ENCODE assay signal across 6 cellular contexts in the genomic region with DNA sequence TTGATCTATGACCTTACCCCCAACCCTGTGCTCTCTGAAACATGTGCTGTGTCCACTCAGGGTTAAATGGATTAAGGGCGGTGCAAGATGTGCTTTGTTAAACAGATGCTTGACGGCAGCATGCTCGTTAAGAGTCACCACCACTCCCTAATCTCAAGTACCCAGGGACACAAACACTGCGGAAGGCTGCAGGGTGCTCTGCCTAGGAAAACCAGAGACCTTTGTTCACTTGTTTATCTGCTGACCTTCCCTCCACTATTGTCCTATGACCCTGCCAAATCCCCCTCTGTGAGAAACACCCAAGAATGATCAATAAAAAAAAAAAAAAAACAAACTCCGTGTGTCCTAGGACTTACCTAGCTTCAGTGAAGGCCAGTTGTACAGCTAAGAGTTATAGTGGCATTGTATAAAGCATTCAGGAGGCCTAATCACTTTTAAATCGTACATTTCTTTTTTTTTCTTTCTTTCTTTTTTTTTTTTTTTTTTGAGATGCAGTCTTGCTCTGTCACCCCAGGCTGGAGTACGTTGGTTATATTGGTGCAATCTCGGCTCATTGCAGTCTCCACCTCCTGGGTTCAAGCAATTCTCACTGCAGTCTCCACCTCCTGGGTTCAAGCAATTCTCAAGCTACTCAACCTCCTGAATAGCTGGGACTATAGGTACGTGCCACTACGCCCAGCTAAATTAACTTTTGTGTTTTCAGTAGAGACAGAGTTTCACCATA. TPM values are rescaled to one million over a fixed set of nuclear protein-coding genes. Genes with fewer than 3 reads are reported as not detected.
"Had no signal": no experiment of that assay in that cellular context is flagged by ENCODE, and none has a peak within 500 bp of the region (broad histone marks: within the 10 kb centered on the region; RNA-seq: fewer than 3 reads in every experiment).

No MANE protein-coding gene starts in this region.

RNA-seq across cellular contexts. Expression of gene B4GALNT2, which starts 6.2 kb away (rescaled TPM):
- total RNA-seq: activated CD4-positive, alpha-beta memory T cell treated with anti-CD3 and anti-CD28 coated beads, Interleukin-2, amount 10 ng/mL, durations not matched to agents 7 days and 5 days; NCI-H460; Right ventricle myocardium inferior; RPMI7951; SK-MEL-5 had no signal
- polyA plus RNA-seq: IgD-negative memory B cell had no signal
